25 cellular contexts compared by ENCODE assay signal in the genomic region with DNA sequence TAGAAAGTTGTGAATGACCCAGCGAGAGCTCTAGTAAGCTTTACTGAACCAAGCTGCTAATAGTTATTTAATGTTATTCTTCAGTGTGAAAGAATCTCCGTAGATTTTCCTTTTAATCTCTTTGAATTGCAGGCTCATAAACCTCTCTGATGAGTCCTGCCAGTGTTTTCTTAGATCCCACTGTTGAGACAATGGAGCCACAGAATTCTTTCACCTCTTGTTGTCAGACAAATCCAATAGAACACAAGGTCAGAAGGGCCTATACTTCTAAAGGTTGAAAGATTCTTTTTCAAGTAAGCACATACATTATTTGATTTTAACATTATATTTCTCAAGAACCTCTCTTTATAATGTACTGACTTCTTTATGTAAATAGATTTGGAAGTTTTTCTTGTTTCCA. TPM values are rescaled to one million over a fixed set of nuclear protein-coding genes. Genes with fewer than 3 reads are reported as not detected.
"Had no signal": no experiment of that assay in that cellular context is flagged by ENCODE, and none has a peak within 500 bp of the region (broad histone marks: within the 10 kb centered on the region; RNA-seq: fewer than 3 reads in every experiment).

No MANE protein-coding gene starts in this region.

- H3K4me3 ChIP-seq: body of pancreas, left ventricle myocardium inferior, psoas muscle, skin epidermis had no signal

- H3K27me3 ChIP-seq: body of pancreas, foreskin keratinocyte had no signal

- H3K27ac ChIP-seq: body of pancreas, epithelial cell of prostate, foreskin keratinocyte, left ventricle myocardium inferior, psoas muscle, skin epidermis had no signal

- H3K4me1 ChIP-seq: body of pancreas, foreskin keratinocyte, left ventricle myocardium inferior, psoas muscle had no signal

- ATAC-seq: activated CD8-positive, alpha-beta memory T cell treated with anti-CD3 and anti-CD28 coated beads, Interleukin-2, amount 10 ng/mL, durations not matched to agents 7 days and 5 days; activated T-helper 17 cell treated with anti-CD3 and anti-CD28 coated beads, Interleukin-2, amount 50 U/mL, for 72 hours; body of pancreas; foreskin keratinocyte; psoas muscle; right cardiac atrium; stimulated activated naive CD8-positive, alpha-beta T cell treated with anti-CD3 and anti-CD28 coated beads, Interleukin-15, amount 100 ng/mL, for 72 hours had no signal

- H3K36me3 ChIP-seq: left ventricle myocardium inferior had no signal

- H3K9me3 ChIP-seq: body of pancreas, left ventricle myocardium inferior, psoas muscle had no signal

- DNase-seq: activated CD4-positive, alpha-beta memory T cell treated with anti-CD3 and anti-CD28 coated beads, Interleukin-2, amount 10 ng/mL, durations not matched to agents 7 days and 5 days; activated CD4-positive, alpha-beta T cell treated with anti-CD3 and anti-CD28 coated beads for 48 hours; activated CD4-positive, CD25-positive, alpha-beta regulatory T cell; activated CD8-positive, alpha-beta memory T cell treated with anti-CD3 and anti-CD28 coated beads, Interleukin-2, amount 10 ng/mL, durations not matched to agents 7 days and 5 days; activated naive CD4-positive, alpha-beta T cell; activated naive CD8-positive, alpha-beta T cell treated with anti-CD3 and anti-CD28 coated beads, Interleukin-2, amount 10 ng/mL, durations not matched to agents 7 days and 5 days; activated T-cell treated with anti-CD3 and anti-CD28 coated beads, Interleukin-2, amount 50 U/mL, for 1 hour; amygdala; body of pancreas; foreskin keratinocyte; left ventricle myocardium inferior; mammary epithelial cell; psoas muscle; right cardiac atrium; stimulated activated CD4-positive, alpha-beta T cell treated with anti-CD3 and anti-CD28 coated beads, Interleukin-15, amount 100 ng/mL, for 24 hours; stimulated activated CD4-positive, alpha-beta T cell treated with anti-CD3 and anti-CD28 coated beads, Interleukin-4, amount 100 ng/mL, for 1 hour; stimulated activated naive CD8-positive, alpha-beta T cell treated with anti-CD3 and anti-CD28 coated beads, Interleukin-15, amount 100 ng/mL, for 72 hours; T-helper 1 cell; T-helper 9 cell; trophoblast cell had no signal

RNA-seq across cellular contexts. Expression of gene DCDC1, which starts 52.3 kb away (rescaled TPM):
- total RNA-seq: activated CD4-positive, alpha-beta memory T cell treated with anti-CD3 and anti-CD28 coated beads, Interleukin-2, amount 10 ng/mL, durations not matched to agents 7 days and 5 days; activated naive CD8-positive, alpha-beta T cell treated with anti-CD3 and anti-CD28 coated beads, Interleukin-2, amount 10 ng/mL, durations not matched to agents 7 days and 5 days; cardiac septum; left ventricle myocardium inferior; osteocyte; psoas muscle had no signal
- polyA plus RNA-seq: foreskin keratinocyte, psoas muscle had no signal
